Comparison of ENCODE assay signal across 10 cellular contexts in the genomic region with DNA sequence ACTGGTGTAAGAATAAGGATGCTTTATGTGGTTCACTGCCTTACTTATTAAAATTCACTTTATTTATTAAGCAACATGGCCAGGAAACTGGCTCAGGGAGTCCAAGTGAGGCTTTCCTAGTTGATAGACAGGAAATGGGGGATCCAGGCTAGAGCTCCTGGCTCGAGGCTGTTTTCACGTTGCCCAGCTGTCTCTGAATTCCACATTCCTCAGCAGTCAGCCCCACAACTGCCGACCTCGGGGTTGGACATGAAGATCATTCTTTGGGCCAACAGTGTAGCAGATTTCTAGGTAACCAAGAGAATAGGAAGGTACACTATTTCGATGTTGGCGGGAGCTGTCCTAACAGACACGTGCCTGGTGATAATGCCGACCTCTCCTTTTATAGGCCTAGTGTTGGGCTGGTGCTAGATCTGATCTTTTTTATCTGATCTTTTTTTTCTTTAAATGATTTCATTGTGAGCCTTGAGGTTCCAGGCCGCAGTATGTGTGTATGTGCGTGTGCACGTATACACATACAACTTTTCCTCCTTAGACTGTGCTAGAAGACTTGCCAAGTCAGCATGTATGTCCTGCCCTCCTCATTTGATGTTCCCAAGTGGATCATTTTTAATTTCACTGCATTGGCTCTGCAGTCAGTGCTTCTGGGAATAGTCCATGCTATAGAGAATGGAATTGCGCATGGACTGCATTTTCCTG.
DNase-seq lines count a peak whose midpoint lies in the region; ATAC-seq and TF ChIP-seq lines count a peak whose summit lies in the region.
"Had no signal": no experiment of that assay in that cellular context is flagged by ENCODE, and none has a peak within 500 bp of the region (broad histone marks: within the 10 kb centered on the region; RNA-seq: fewer than 3 reads in every experiment).

No MANE protein-coding gene starts in this region.

- H3K36me3 ChIP-seq in ACC112 (ENCODE audit: insufficient read depth, low read length) = no peaks in the 10 kb centered on the region
- H3K36me3 ChIP-seq in muscle layer of duodenum (ENCODE audit: control insufficient read depth in 1 of 2, insufficient read depth in 2 of 2, low read length in 2 of 2) = no peaks in the 10 kb centered on the region

- no peak for ATAC-seq in HG03108 (IDR thresholded peaks at IDR 0.05; ENCODE audit: unreplicated experiment)

- in situ Hi-C loops in G401 (cut with HindIII; ENCODE audit: low sequenced_read_pairs) = no loop called here

- H3K27ac ChIP-seq in ACC112 (ENCODE audit: low read depth, low read length) (peak overlapping the region; percentile 80), coronary artery (peak overlapping the region; percentile 79 to 92), muscle layer of duodenum (ENCODE audit: low read length) (peak overlapping the region; percentile 47)

- H3K4me3 ChIP-seq in ACC112 (ENCODE audit: low read depth, low read length) (no peak overlapping the region), coronary artery (peak overlapping the region; percentile 65), muscle layer of duodenum (ENCODE audit: low read depth in 1 of 2, low read length in 2 of 2) (peak overlapping the region in 1 of 2 donors; percentile 61)

- peaks cover 21% of the 10 kb centered on the region for H3K4me1 ChIP-seq in ACC112 (ENCODE audit: control insufficient read depth, insufficient read depth, low read length, unreplicated experiment)
- H3K4me1 ChIP-seq in muscle layer of duodenum (ENCODE audit: control insufficient read depth in 1 of 2, insufficient read depth in 2 of 2, low read length in 2 of 2) = peaks cover 9 to 24% of the 10 kb centered on the region in 2 donors

- H3K27me3 ChIP-seq in ACC112 (ENCODE audit: insufficient read depth, low read length) (no peaks in the 10 kb centered on the region), muscle layer of duodenum (ENCODE audit: low read depth, low read length) (no peaks in the 10 kb centered on the region)

- DNase-seq in LHCN-M2 (ENCODE audit: low read depth) (peak; percentile 83), coronary artery (ENCODE audit: low spot score) (no peak), NCI-H1105 (lab: John Stamatoyannopoulos, UW) (no peak), G401 (ENCODE audit: low spot score) (no peak), NCI-H146 treated with DMSO at 0.1 percent for 48 hours (lab: John Stamatoyannopoulos, UW; ENCODE audit: unreplicated experiment) (no peak)
- DNase-seq: NCI-H1417; stimulated activated CD4-positive, alpha-beta T cell treated with anti-CD3 and anti-CD28 coated beads, Interleukin-2, amount 100 ng/mL, for 24 hours had no signal

- TF ChIP-seq CTCF in coronary artery (IDR thresholded peaks at IDR 0.05) = no peak

- H3K79me2 ChIP-seq in ACC112 (ENCODE audit: control insufficient read depth, insufficient read depth, low read length, unreplicated experiment) = no peaks in the 10 kb centered on the region

- no peak overlapping the region for H2AFZ ChIP-seq in ACC112 (ENCODE audit: low read length, unreplicated experiment)

- H3K9me3 ChIP-seq in muscle layer of duodenum (ENCODE audit: control insufficient read depth in 1 of 2, low read length in 2 of 2) = no peaks in the 10 kb centered on the region
